3 cellular contexts compared by ENCODE assay signal in the genomic region with DNA sequence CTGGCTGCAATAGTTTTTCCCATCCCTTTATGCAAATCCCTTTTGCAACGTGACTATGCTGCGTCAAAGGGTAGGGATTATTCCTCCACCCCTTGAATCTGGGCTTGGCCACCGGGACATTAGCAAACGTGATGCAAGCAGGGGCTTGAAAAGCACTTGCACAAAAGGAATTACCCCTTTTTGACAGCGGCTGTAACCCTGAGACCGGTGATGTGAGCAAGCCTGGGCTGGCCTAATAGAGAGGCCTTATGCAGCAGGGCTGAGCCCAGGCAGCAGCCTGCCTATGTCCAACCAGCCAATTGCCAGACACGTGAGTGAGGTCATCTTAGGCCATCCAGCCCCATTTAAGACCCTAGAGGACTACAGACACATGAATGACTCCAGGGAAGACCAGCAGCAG.
TF ChIP-seq lines count a peak whose summit lies in the region.

No MANE protein-coding gene starts in this region.

TF ChIP-seq in A549, 52 proteins besides CTCF, POLR2A, EP300 and RAD21:
- no peak for TF ChIP-seq HEYL (CRISPR knock-in tag; IDR thresholded peaks at IDR 0.05)
- TF ChIP-seq, protein P1, sequence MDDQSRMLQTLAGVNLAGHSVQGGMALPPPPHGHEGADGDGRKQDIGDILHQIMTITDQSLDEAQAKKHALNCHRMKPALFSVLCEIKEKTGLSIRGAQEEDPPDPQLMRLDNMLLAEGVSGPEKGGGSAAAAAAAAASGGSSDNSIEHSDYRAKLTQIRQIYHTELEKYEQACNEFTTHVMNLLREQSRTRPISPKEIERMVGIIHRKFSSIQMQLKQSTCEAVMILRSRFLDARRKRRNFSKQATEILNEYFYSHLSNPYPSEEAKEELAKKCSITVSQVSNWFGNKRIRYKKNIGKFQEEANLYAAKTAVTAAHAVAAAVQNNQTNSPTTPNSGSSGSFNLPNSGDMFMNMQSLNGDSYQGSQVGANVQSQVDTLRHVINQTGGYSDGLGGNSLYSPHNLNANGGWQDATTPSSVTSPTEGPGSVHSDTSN (IDR thresholded peaks at IDR 0.05), result no peak
- no peak for TF ChIP-seq GATA3 (IDR thresholded peaks at IDR 0.05; ENCODE audit: borderline replicate concordance)
- no peak for TF ChIP-seq HMGXB4 (CRISPR knock-in tag; IDR thresholded peaks at IDR 0.05; ENCODE audit: borderline replicate concordance)
- no peak for TF ChIP-seq EHMT2 (IDR thresholded peaks at IDR 0.05; ENCODE audit: low read depth)
- TF ChIP-seq HOXA7 (CRISPR knock-in tag; IDR thresholded peaks at IDR 0.05), result no peak
- TF ChIP-seq KDM5A (IDR thresholded peaks at IDR 0.05), result no peak
- no peak for TF ChIP-seq NR3C1 (IDR thresholded peaks at IDR 0.05)
- no peak for TF ChIP-seq JUN (IDR thresholded peaks at IDR 0.05)
- TF ChIP-seq MAFK (IDR thresholded peaks at IDR 0.05; ENCODE audit: partially characterized antibody), result no peak

TF ChIP-seq in HEK293, 187 proteins besides CTCF, POLR2A, EP300 and RAD21:
- TF ChIP-seq PRDM6 (tag by site-specific recombination; IDR thresholded peaks at IDR 0.05) (no peak), ZNF785 (tag by site-specific recombination; IDR thresholded peaks at IDR 0.05) (no peak), TRIM28 (IDR thresholded peaks at IDR 0.05; ENCODE audit: borderline replicate concordance, low read length) (0 out of 2 replicates have a peak, but pooled peaks have one; percentile 16)

TF ChIP-seq in K562, 482 proteins besides CTCF, POLR2A, EP300 and RAD21:
- TF ChIP-seq ZNF695 (CRISPR knock-in tag; IDR thresholded peaks at IDR 0.05), result no peak
- no peak for TF ChIP-seq HNRNPL (IDR thresholded peaks at IDR 0.05; ENCODE audit: low read depth, low read length)
- TF ChIP-seq ZNF589 (CRISPR knock-in tag; IDR thresholded peaks at IDR 0.05; ENCODE audit: low read depth), result no peak
- TF ChIP-seq NFE2 (IDR thresholded peaks at IDR 0.05; ENCODE audit: low read depth), result no peak
- TF ChIP-seq, protein P2, sequence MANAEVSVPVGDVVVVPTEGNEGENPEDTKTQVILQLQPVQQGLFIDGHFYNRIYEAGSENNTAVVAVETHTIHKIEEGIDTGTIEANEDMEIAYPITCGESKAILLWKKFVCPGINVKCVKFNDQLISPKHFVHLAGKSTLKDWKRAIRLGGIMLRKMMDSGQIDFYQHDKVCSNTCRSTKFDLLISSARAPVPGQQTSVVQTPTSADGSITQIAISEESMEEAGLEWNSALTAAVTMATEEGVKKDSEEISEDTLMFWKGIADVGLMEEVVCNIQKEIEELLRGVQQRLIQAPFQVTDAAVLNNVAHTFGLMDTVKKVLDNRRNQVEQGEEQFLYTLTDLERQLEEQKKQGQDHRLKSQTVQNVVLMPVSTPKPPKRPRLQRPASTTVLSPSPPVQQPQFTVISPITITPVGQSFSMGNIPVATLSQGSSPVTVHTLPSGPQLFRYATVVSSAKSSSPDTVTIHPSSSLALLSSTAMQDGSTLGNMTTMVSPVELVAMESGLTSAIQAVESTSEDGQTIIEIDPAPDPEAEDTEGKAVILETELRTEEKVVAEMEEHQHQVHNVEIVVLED (CRISPR knock-in tag; IDR thresholded peaks at IDR 0.05), result no peak
- no peak for TF ChIP-seq STAT5B (CRISPR knock-in tag; IDR thresholded peaks at IDR 0.05)
- no peak for TF ChIP-seq TAL1 (IDR thresholded peaks at IDR 0.05)
- no peak for TF ChIP-seq ZNF699 (CRISPR knock-in tag; IDR thresholded peaks at IDR 0.05; ENCODE audit: insufficient replicate concordance)
- no peak for TF ChIP-seq CHCHD3 (CRISPR knock-in tag; IDR thresholded peaks at IDR 0.05)
- no peak for TF ChIP-seq SRSF9 (IDR thresholded peaks at IDR 0.05; ENCODE audit: borderline replicate concordance, low read depth, low read length)
- no peak for TF ChIP-seq ZBTB5 (IDR thresholded peaks at IDR 0.05)
- TF ChIP-seq, protein P3, sequence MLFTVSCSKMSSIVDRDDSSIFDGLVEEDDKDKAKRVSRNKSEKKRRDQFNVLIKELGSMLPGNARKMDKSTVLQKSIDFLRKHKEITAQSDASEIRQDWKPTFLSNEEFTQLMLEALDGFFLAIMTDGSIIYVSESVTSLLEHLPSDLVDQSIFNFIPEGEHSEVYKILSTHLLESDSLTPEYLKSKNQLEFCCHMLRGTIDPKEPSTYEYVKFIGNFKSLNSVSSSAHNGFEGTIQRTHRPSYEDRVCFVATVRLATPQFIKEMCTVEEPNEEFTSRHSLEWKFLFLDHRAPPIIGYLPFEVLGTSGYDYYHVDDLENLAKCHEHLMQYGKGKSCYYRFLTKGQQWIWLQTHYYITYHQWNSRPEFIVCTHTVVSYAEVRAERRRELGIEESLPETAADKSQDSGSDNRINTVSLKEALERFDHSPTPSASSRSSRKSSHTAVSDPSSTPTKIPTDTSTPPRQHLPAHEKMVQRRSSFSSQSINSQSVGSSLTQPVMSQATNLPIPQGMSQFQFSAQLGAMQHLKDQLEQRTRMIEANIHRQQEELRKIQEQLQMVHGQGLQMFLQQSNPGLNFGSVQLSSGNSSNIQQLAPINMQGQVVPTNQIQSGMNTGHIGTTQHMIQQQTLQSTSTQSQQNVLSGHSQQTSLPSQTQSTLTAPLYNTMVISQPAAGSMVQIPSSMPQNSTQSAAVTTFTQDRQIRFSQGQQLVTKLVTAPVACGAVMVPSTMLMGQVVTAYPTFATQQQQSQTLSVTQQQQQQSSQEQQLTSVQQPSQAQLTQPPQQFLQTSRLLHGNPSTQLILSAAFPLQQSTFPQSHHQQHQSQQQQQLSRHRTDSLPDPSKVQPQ (CRISPR knock-in tag; IDR thresholded peaks at IDR 0.05; ENCODE audit: borderline replicate concordance), result no peak
- no peak for TF ChIP-seq MTF1 (CRISPR knock-in tag; IDR thresholded peaks at IDR 0.05; ENCODE audit: borderline replicate concordance)
- no peak for TF ChIP-seq YY1 (IDR thresholded peaks at IDR 0.05; ENCODE audit: borderline replicate concordance in 1 of 3, control insufficient read depth in 1 of 3, extremely low read depth in 1 of 3, insufficient read depth in 3 of 3, insufficient read length in 1 of 3, insufficient replicate concordance in 2 of 3, low read depth in 1 of 3, low read length in 2 of 3)
- no peak for TF ChIP-seq UBTF (IDR thresholded peaks at IDR 0.05; ENCODE audit: borderline replicate concordance in 1 of 2, low read depth in 2 of 2, low read length in 2 of 2)
- no peak for TF ChIP-seq CAMTA2 (CRISPR knock-in tag; conservative IDR thresholded peaks at IDR 0.05)
- no peak for TF ChIP-seq ERF (CRISPR knock-in tag; IDR thresholded peaks at IDR 0.05)
- no peak for TF ChIP-seq TGIF2 (CRISPR knock-in tag; IDR thresholded peaks at IDR 0.05)
